ENCODE assay signal across 27 cellular contexts in the genomic region with DNA sequence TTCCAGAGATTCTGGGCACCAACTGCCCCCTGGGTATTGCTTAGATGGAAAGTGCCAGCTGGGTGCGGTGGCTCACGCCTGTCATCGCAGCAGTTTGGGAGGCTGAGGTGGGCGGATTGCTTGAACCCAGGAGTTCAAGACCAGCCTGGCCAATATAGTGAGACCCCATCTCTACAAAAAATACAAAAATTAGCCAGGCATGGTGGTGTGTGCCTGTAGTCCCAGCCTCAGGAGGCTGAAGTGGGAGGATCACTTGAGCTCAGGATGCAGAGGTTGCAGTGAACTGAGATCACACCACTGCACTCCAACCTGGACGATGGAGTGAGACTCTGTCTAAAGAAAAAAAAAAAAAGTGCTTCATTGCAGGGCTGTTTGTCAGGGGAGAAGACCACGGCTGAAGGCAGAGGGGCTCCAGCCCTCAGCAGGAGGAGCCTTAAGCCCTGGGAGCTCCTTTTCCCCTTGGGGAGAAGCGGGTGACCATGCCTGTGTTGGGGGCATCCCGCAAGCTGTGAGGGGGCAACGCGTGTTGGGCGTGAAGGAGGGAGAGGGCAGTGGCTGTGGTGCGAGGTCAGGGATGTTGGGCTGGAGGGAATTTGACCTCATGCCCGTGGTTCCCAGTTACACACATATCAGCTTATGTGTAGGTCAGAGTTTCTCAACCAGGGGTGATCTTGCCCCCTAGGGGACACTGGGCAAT.
"Had no signal": no experiment of that assay in that cellular context is flagged by ENCODE, and none has a peak within 500 bp of the region (broad histone marks: within the 10 kb centered on the region; RNA-seq: fewer than 3 reads in every experiment).

No MANE protein-coding gene starts in this region.

- H3K27me3 Mint-ChIP-seq: activated CD8-positive, alpha-beta T cell treated with anti-CD3 and anti-CD28 coated beads for 36 hours; brain had no signal

- FAIRE-seq: bronchial epithelial cell had no signal

- DNase-seq: activated CD4-positive, alpha-beta T cell treated with anti-CD3 and anti-CD28 coated beads for 4 hours; activated CD8-positive, alpha-beta T cell treated with anti-CD3 and anti-CD28 coated beads for 36 hours; activated gamma-delta T cell treated with Interleukin-2 at 50 U/mL for 16 hours; activated naive CD4-positive, alpha-beta T cell treated with anti-CD3 and anti-CD28 coated beads for 36 hours; activated T-cell treated with anti-CD3 and anti-CD28 coated beads, Interleukin-2, amount 50 U/mL, for 1 hour; adrenal gland; cerebellar nuclear complex; Kasumi-1; KBM-7; MG63; NCI-H1048; NCI-H1105 treated with DMSO at 0.1 percent for 48 hours; NCI-H1436; NCI-H1694; NCI-H1930; NCI-H2081 treated with DMSO at 0.1 percent for 48 hours; NCI-H226; NCI-H446 treated with DMSO at 0.1 percent for 48 hours; NCI-H524 treated with DMSO at 0.1 percent for 48 hours; RPMI8226; T1000 had no signal

- ATAC-seq: activated CD4-positive, CD25-positive, alpha-beta regulatory T cell treated with anti-CD3 and anti-CD28 coated beads, Interleukin-2, amount 50 U/mL, for 24 hours; activated CD8-positive, alpha-beta T cell treated with anti-CD3 and anti-CD28 coated beads for 36 hours; activated naive CD4-positive, alpha-beta T cell treated with anti-CD3 and anti-CD28 coated beads, Interleukin-2, amount 50 U/mL, for 72 hours; Panc1 had no signal

- H3K27me3 ChIP-seq: adrenal gland, MG63 had no signal

- H3K4me3 Mint-ChIP-seq: activated CD8-positive, alpha-beta T cell treated with anti-CD3 and anti-CD28 coated beads for 36 hours; activated naive CD4-positive, alpha-beta T cell treated with anti-CD3 and anti-CD28 coated beads for 36 hours; brain had no signal

- H3K9me3 Mint-ChIP-seq: activated CD8-positive, alpha-beta T cell treated with anti-CD3 and anti-CD28 coated beads for 36 hours; activated naive CD4-positive, alpha-beta T cell treated with anti-CD3 and anti-CD28 coated beads for 36 hours; activated naive CD4-positive, alpha-beta T cell treated with anti-CD3 and anti-CD28 coated beads, Interleukin-2, amount 50 U/mL, for 72 hours; activated T-helper 2 cell treated with anti-CD3 and anti-CD28 coated beads, Interferon-gamma antibody, Interleukin-2, Interleukin-4, amounts not matched to agents 10 μg/mL and 5 μg/mL and 100 μg/mL, durations not matched to agents 14 hours and 24 hours and 36 hours; brain had no signal

- H3K27ac ChIP-seq: adrenal gland had no signal

- H3K27ac Mint-ChIP-seq: activated CD8-positive, alpha-beta T cell treated with anti-CD3 and anti-CD28 coated beads for 36 hours; activated naive CD4-positive, alpha-beta T cell treated with anti-CD3 and anti-CD28 coated beads for 36 hours; activated naive CD4-positive, alpha-beta T cell treated with anti-CD3 and anti-CD28 coated beads, Interleukin-2, amount 50 U/mL, for 72 hours; activated T-helper 2 cell treated with anti-CD3 and anti-CD28 coated beads, Interferon-gamma antibody, Interleukin-2, Interleukin-4, amounts not matched to agents 10 μg/mL and 5 μg/mL and 100 μg/mL, durations not matched to agents 14 hours and 24 hours and 36 hours had no signal

- H3K9me3 ChIP-seq: adrenal gland, MG63 had no signal

- H3K4me3 ChIP-seq: adrenal gland, MG63 had no signal

- H3K36me3 ChIP-seq: adrenal gland, MG63 had no signal

- H3K36me3 Mint-ChIP-seq: activated naive CD4-positive, alpha-beta T cell treated with anti-CD3 and anti-CD28 coated beads, Interleukin-2, amount 50 U/mL, for 72 hours; brain had no signal

- H3K4me1 ChIP-seq: adrenal gland had no signal
